ENCODE assay signal across 8 cellular contexts in genomic region chr9:2015581-2016410, GRCh38. TPM values are rescaled to one million over a fixed set of nuclear protein-coding genes. Genes with fewer than 3 reads are reported as not detected.
A peak's percentile ranks its signal among the peaks of the same experiment; 100 is the strongest.
DNase-seq lines count a peak whose midpoint lies in the region; ATAC-seq and TF ChIP-seq lines count a peak whose summit lies in the region.

No MANE protein-coding gene starts in this region.

- DNase-seq in RWPE2 (ENCODE audit: low spot score) (peak; percentile 60), head of caudate nucleus (peak; percentile 26 to 88 (median 70)), occipital lobe (lab: John Stamatoyannopoulos, UW) (peak; percentile 24), tibial artery (peak; percentile 38 to 81)
- peak; percentile 61 to 66 for DNase-seq in activated naive CD4-positive, alpha-beta T cell treated with anti-CD3 and anti-CD28 coated beads, Interleukin-2, amount 50 U/mL, for 72 hours (ENCODE audit: low spot score in 2 of 2)

- peak overlapping the region; percentile 98 to 99 for H3K27ac Mint-ChIP-seq in activated naive CD4-positive, alpha-beta T cell treated with anti-CD3 and anti-CD28 coated beads, Interleukin-2, amount 50 U/mL, for 72 hours

- peaks cover 13 to 19% of the 10 kb centered on the region in 2 donors for H3K36me3 Mint-ChIP-seq in activated naive CD4-positive, alpha-beta T cell treated with anti-CD3 and anti-CD28 coated beads, Interleukin-2, amount 50 U/mL, for 72 hours

- H3K4me1 ChIP-seq in ES-I3 (ENCODE audit: insufficient read depth, low read length) (no peaks in the 10 kb centered on the region; the same call in 1 of the 2 replicates), RWPE2 (ENCODE audit: insufficient read depth, poor library complexity, severe bottlenecking) (peaks cover 5% of the 10 kb centered on the region), tibial artery (peaks cover 0 to 35% (median 30%) of the 10 kb centered on the region in 4 donors)

- intact Hi-C loops in head of caudate nucleus (cut with DNase I): loop anchor here (10.0 kb wide), 1 partner anchor 829 kb away; the partner anchor contains the start of gene PUM3
- intact Hi-C loops in tibial artery (cut with DNase I; ENCODE audit: low total_unique reads): loop anchor here (10.0 kb wide), 3 partner anchors 109 to 829 kb away; partner anchors contain the start of genes PUM3 and VLDLR

- H3K27me3 ChIP-seq in RWPE2 (ENCODE audit: insufficient read depth, poor library complexity, severe bottlenecking): no peaks in the 10 kb centered on the region
- H3K27me3 ChIP-seq in tibial artery: no peaks in the 10 kb centered on the region

- ATAC-seq in HG03045 (IDR thresholded peaks at IDR 0.05; ENCODE audit: unreplicated experiment) (peak; percentile 5), RWPE2 (ENCODE audit: low read depth) (peak; percentile 1), HG02884 (IDR thresholded peaks at IDR 0.05; ENCODE audit: unreplicated experiment) (no peak)
- peak in 1 of 2 donors; percentile 0 for ATAC-seq in activated naive CD4-positive, alpha-beta T cell treated with anti-CD3 and anti-CD28 coated beads, Interleukin-2, amount 50 U/mL, for 72 hours

- H3K9ac ChIP-seq in ES-I3 (ENCODE audit: low read depth, low read length): peak overlapping the region; percentile 90; the same call in 1 of the 2 replicates

- no peaks in the 10 kb centered on the region for H3K9me3 Mint-ChIP-seq in activated naive CD4-positive, alpha-beta T cell treated with anti-CD3 and anti-CD28 coated beads, Interleukin-2, amount 50 U/mL, for 72 hours

- TF ChIP-seq CTCF in RWPE2 (IDR thresholded peaks at IDR 0.05; ENCODE audit: poor library complexity, severe bottlenecking): no peak
- no peak for TF ChIP-seq CTCF in tibial artery (IDR thresholded peaks at IDR 0.05)

- peak overlapping the region; percentile 77 for H3K27ac ChIP-seq in RWPE2 (ENCODE audit: poor library complexity, severe bottlenecking)
- H3K27ac ChIP-seq in tibial artery: peak overlapping the region; percentile 96 to 97

- H3K36me3 ChIP-seq in ES-I3 (ENCODE audit: insufficient read depth, low read length): no peaks in the 10 kb centered on the region
- no peaks in the 10 kb centered on the region for H3K36me3 ChIP-seq in RWPE2 (ENCODE audit: low read depth)
- no peaks in the 10 kb centered on the region for H3K36me3 ChIP-seq in tibial artery

- peak overlapping the region; percentile 62 for H3K4me3 ChIP-seq in RWPE2 (ENCODE audit: severe bottlenecking)
- H3K4me3 ChIP-seq in tibial artery: peak overlapping the region; percentile 67 to 76

- H3K9me3 ChIP-seq in ES-I3 (ENCODE audit: control insufficient read depth, insufficient read depth, low read length) (no peaks in the 10 kb centered on the region), RWPE2 (ENCODE audit: severe bottlenecking) (no peaks in the 10 kb centered on the region), tibial artery (no peaks in the 10 kb centered on the region)

RNA-seq across cellular contexts. Expression of gene SMARCA2, which starts 0.6 kb away (rescaled TPM):
- total RNA-seq in activated naive CD4-positive, alpha-beta T cell treated with anti-CD3 and anti-CD28 coated beads, Interleukin-2, amount 50 U/mL, for 72 hours: 100 to 1,000 TPM; 103 to 137 TPM
- total RNA-seq in occipital lobe: 157 TPM
